In genomic region chr17:41864837-41865595, GRCh38 we compare ENCODE assay signal across 8 cellular contexts. TPM values are rescaled to one million over a fixed set of nuclear protein-coding genes. Genes with fewer than 3 reads are reported as not detected.
DNase-seq lines count a peak whose midpoint lies in the region; ATAC-seq and TF ChIP-seq lines count a peak whose summit lies in the region.

Gene KLHL11, minus strand, starts transcription at chr17:41865423. Its CDS starts 53 bp downstream, at chr17:41865370.

- no peaks in the 10 kb centered on the region for H3K27me3 Mint-ChIP-seq in chondrocyte (ENCODE audit: low read depth)

- TF ChIP-seq CTCF in AG10803 (conservative IDR thresholded peaks at IDR 0.05; ENCODE audit: low read length) (no peak), chondrocyte (IDR thresholded peaks at IDR 0.05) (peak; percentile 28)

- no peak within 1 kb of the TSS for H3K4me3 Mint-ChIP-seq in chondrocyte (ENCODE audit: unreplicated experiment)

- H3K9me3 Mint-ChIP-seq in chondrocyte (ENCODE audit: low read depth) = no peaks in the 10 kb centered on the region

- DNase-seq in AG10803 (ENCODE audit: low read depth) (peak; percentile 86), NCI-H446 treated with DMSO at 0.1 percent for 48 hours (lab: John Stamatoyannopoulos, UW) (peak; percentile 61), chondrocyte (ENCODE audit: low spot score) (peak; percentile 94), kidney tubule cell (ENCODE audit: low spot score) (peak; percentile 92)
- peak; percentile 79 for DNase-seq in activated CD4-positive, alpha-beta T cell treated with anti-CD3 and anti-CD28 coated beads for 1 hour
- DNase-seq in stimulated activated CD4-positive, alpha-beta T cell treated with anti-CD3 and anti-CD28 coated beads, Interleukin-1b, Interleukin-23, amount 100 ng/mL, for 24 hours (ENCODE audit: low read depth in 4 of 4, low spot score in 1 of 4) = peak; percentile 57 to 83 (median 73)

- H3K4me1 Mint-ChIP-seq in chondrocyte (ENCODE audit: low read depth) = peaks cover 7% of the 10 kb centered on the region

- peak within 1 kb of the TSS; percentile 89 for H3K4me3 ChIP-seq in AG10803 (ENCODE audit: low read length)

- H3K27ac Mint-ChIP-seq in chondrocyte (ENCODE audit: unreplicated experiment) = peak within 1 kb of the TSS; percentile 88

- ATAC-seq in GM19035 (IDR thresholded peaks at IDR 0.05; ENCODE audit: unreplicated experiment) (peak; percentile 89), HG03342 (IDR thresholded peaks at IDR 0.05; ENCODE audit: unreplicated experiment) (peak; percentile 84)

- peaks cover 15% of the 10 kb centered on the region for H3K36me3 Mint-ChIP-seq in chondrocyte (ENCODE audit: low read depth)

RNA-seq across cellular contexts. Expression of gene KLHL11, which starts in this region (rescaled TPM):
- 12.9 to 15.3 TPM (median 14.6 TPM) in 3 replicates for total RNA-seq in chondrocyte

Comparison
In these comparisons a context has a peak if more than half of its experiments do, and no peak if none do; other contexts are left out.
1. Peak in every context shown above with its lines: DNase-seq, ATAC-seq and H3K4me3 ChIP-seq.